Comparison of ENCODE assay signal across 12 cellular contexts in genomic region chr1:147786536-147786935, GRCh38. TPM values are rescaled to one million over a fixed set of nuclear protein-coding genes. Genes with fewer than 3 reads are reported as not detected.
DNase-seq lines count a peak whose midpoint lies in the region; ATAC-seq and TF ChIP-seq lines count a peak whose summit lies in the region.
"Had no signal": no experiment of that assay in that cellular context is flagged by ENCODE, and none has a peak within 500 bp of the region (broad histone marks: within the 10 kb centered on the region; RNA-seq: fewer than 3 reads in every experiment).

No MANE protein-coding gene starts in this region.

- H3K27me3 ChIP-seq in left lung = no peaks in the 10 kb centered on the region
- H3K27me3 ChIP-seq: BLaER1 treated with 17β-estradiol and CSF1 and Interleukin-3, amounts not matched to agents 10 nM and 100 nM had no signal

- H3K4me1 ChIP-seq in left lung = no peaks in the 10 kb centered on the region

- no peaks in the 10 kb centered on the region for H3K36me3 ChIP-seq in left lung
- H3K36me3 ChIP-seq: BLaER1 treated with 17β-estradiol and CSF1 and Interleukin-3, amounts not matched to agents 10 nM and 100 nM had no signal

- H3K4me3 ChIP-seq in AG10803 (ENCODE audit: low read length) (no peak overlapping the region), left lung (no peak overlapping the region)
- H3K4me3 ChIP-seq: BLaER1 treated with 17β-estradiol and CSF1 and Interleukin-3, amounts not matched to agents 10 nM and 100 nM had no signal

- TF ChIP-seq CTCF in AG10803 (conservative IDR thresholded peaks at IDR 0.05; ENCODE audit: low read length) (no peak), left lung (IDR thresholded peaks at IDR 0.05) (no peak), omental fat pad (IDR thresholded peaks at IDR 0.05) (no peak)

- H3K27ac ChIP-seq in left lung = no peak overlapping the region
- H3K27ac ChIP-seq: BLaER1 treated with 17β-estradiol and CSF1 and Interleukin-3, amounts not matched to agents 10 nM and 100 nM had no signal

- intact Hi-C loops in left lung (cut with DNase I) = no loop called here

- DNase-seq in AG10803 (ENCODE audit: low read depth) (peak; percentile 61), amniotic epithelial cell (ENCODE audit: low read depth) (peak; percentile 36), left lung (no peak), omental fat pad (ENCODE audit: low spot score) (no peak)
- no peak for DNase-seq in activated CD4-positive, alpha-beta T cell treated with anti-CD3 and anti-CD28 coated beads, Interleukin-2, amount 50 U/mL, for 4 hours
- DNase-seq: 8988T; CD4-positive, CD25-positive, alpha-beta regulatory T cell had no signal

- ATAC-seq in left lung (peak; percentile 65), omental fat pad (ENCODE audit: low FRiP score) (peak; percentile 78), GM18519 (IDR thresholded peaks at IDR 0.05; ENCODE audit: low FRiP score, unreplicated experiment) (no peak), GM21529 (IDR thresholded peaks at IDR 0.05; ENCODE audit: unreplicated experiment) (no peak)
- ATAC-seq: HCT116 had no signal

- no peaks in the 10 kb centered on the region for H3K9me3 ChIP-seq in left lung
- H3K9me3 ChIP-seq: BLaER1 treated with 17β-estradiol and CSF1 and Interleukin-3, amounts not matched to agents 10 nM and 100 nM had no signal

RNA-seq across cellular contexts. Expression of gene GJA5, which starts 26.1 kb away (rescaled TPM):
- 100 to 1,000 TPM in 1 of 2 donors, 10 to 100 TPM in 1; 68.2 to 109 TPM for total RNA-seq in left lung
- 10 to 100 TPM; 14.2 to 63.2 (median 39.6) TPM for total RNA-seq in omental fat pad
- total RNA-seq: CD4-positive, CD25-positive, alpha-beta regulatory T cell; Daoy had no signal

Comparison
In these comparisons a context has a peak if more than half of its experiments do, and no peak if none do; other contexts are left out.
1. DNase-seq: peak in AG10803 (single experiment) and amniotic epithelial cell (single experiment); none in left lung (0 of 2), omental fat pad (single experiment) and activated CD4-positive, alpha-beta T cell treated with anti-CD3 and anti-CD28 coated beads, Interleukin-2, amount 50 U/mL, for 4 hours (0 of 2).
2. ATAC-seq: peak in left lung (single experiment) and omental fat pad (single experiment); none in GM18519 (single experiment) and GM21529 (single experiment).